In genomic region chr9:90773593-90773992, GRCh38 we compare ENCODE assay signal across 10 cellular contexts. TPM values are rescaled to one million over a fixed set of nuclear protein-coding genes. Genes with fewer than 3 reads are reported as not detected.
DNase-seq lines count a peak whose midpoint lies in the region; ATAC-seq, FAIRE-seq and TF ChIP-seq lines count a peak whose summit lies in the region.
"Had no signal": no experiment of that assay in that cellular context is flagged by ENCODE, and none has a peak within 500 bp of the region (broad histone marks: within the 10 kb centered on the region; RNA-seq: fewer than 3 reads in every experiment).

No MANE protein-coding gene starts in this region.

- H4K20me1 ChIP-seq in GM23248 (ENCODE audit: insufficient read depth): no peaks in the 10 kb centered on the region
- no peaks in the 10 kb centered on the region for H4K20me1 ChIP-seq in HepG2 (ENCODE audit: insufficient read depth, low read length)

- no peak overlapping the region for H3K9ac ChIP-seq in GM23248
- H3K9ac ChIP-seq in HepG2 (ENCODE audit: insufficient read depth, low read depth, low read length): no peak overlapping the region

- H3K4me1 ChIP-seq in GM23248 (ENCODE audit: insufficient read depth): no peaks in the 10 kb centered on the region
- no peaks in the 10 kb centered on the region for H3K4me1 ChIP-seq in HepG2 (ENCODE audit: insufficient read depth, low read length)

- in situ Hi-C loops in GM23248 (cut with MboI): no loop called here
- in situ Hi-C loops in SK-MEL-5 (cut with HindIII; ENCODE audit: low pct_unique_long_range_greater_than_20kb, low sequenced_read_pairs): no loop called here
- in situ Hi-C loops in HepG2 (cut with HindIII; ENCODE audit: extremely low pct_ligation_motif_present, low pct_unique_long_range_greater_than_20kb): loop anchor here (25.0 kb wide), 1 partner anchor 636 kb away; no protein-coding TSS in a partner anchor

- intact Hi-C loops in HepG2 (cut with micrococcal nuclease; ENCODE audit: unreplicated experiment): no loop called here

- no peak for TF ChIP-seq POLR2A in HepG2 (IDR thresholded peaks at IDR 0.05; ENCODE audit: insufficient read depth in 1 of 2, low read depth in 2 of 2, low read length in 2 of 2)

- ATAC-seq in HepG2: peak; percentile 49; the same call in 2 of the 3 replicates
- ATAC-seq in GM21360 (IDR thresholded peaks at IDR 0.05; ENCODE audit: unreplicated experiment): no peak

- POLR2A ChIA-PET in HepG2 (lab: Yijun Ruan, JAX): no interaction called here

- DNase-seq in CD1c-positive myeloid dendritic cell (ENCODE audit: extremely low spot score): peak; percentile 25
- DNase-seq in GM23248: peak; percentile 3
- peak; percentile 36 for DNase-seq in SK-MEL-5 (ENCODE audit: low read depth, low spot score)
- no peak for DNase-seq in HepG2 (ENCODE audit: low spot score)
- no peak for DNase-seq in NCI-H187 (lab: John Stamatoyannopoulos, UW)
- no peak for DNase-seq in SKM-1 (lab: John Stamatoyannopoulos, UW; ENCODE audit: unreplicated experiment)
- DNase-seq in occipital lobe (lab: John Stamatoyannopoulos, UW): no peak
- DNase-seq: activated T-cell treated with anti-CD3 and anti-CD28 coated beads, Interleukin-2, amount 50 U/mL, for 1 hour; NCI-H226 had no signal

- CTCF ChIA-PET in HepG2 (lab: Yijun Ruan, JAX; ENCODE audit: low intra/inter-chr PET ratio, low total read pairs): no interaction called here

- no TSS peak for BruUV-seq in HepG2 (replicated peaks; lab: Mats Ljungman, UMichigan)

- peak; percentile 44 for TF ChIP-seq CTCF in HepG2 (CRISPR knock-in tag; IDR thresholded peaks at IDR 0.05)

- WGBS in GM23248 (ENCODE audit: low coverage in 1 of 2, low lambda C conversion rate in 2 of 2, missing lambda C conversion rate in 2 of 2), 2 experiments: 45 to 88% methylated on average over 1 of the region's 1 CpG
- 0% methylated on average over 1 of the region's 1 CpG for WGBS in HepG2 (ENCODE audit: low lambda C conversion rate)

- H3F3A ChIP-seq in GM23248 (ENCODE audit: insufficient read depth): no peaks in the 10 kb centered on the region

- TF ChIP-seq RAD21 in HepG2 (CRISPR knock-in tag; IDR thresholded peaks at IDR 0.05): no peak

- H3K4me3 ChIP-seq in GM23248 (no peak overlapping the region), HepG2 (replicated peaks in 1 of 3; ENCODE audit: insufficient read depth in 1 of 3, low read depth in 2 of 3, low read length in 3 of 3) (no peak overlapping the region)

- H3K9me3 ChIP-seq in GM23248 (ENCODE audit: low read depth) (no peaks in the 10 kb centered on the region), HepG2 (ENCODE audit: low read length) (peaks cover 10% of the 10 kb centered on the region)

- H3K79me2 ChIP-seq in GM23248 (ENCODE audit: insufficient read depth) (no peaks in the 10 kb centered on the region), HepG2 (ENCODE audit: insufficient read depth, low read length) (no peaks in the 10 kb centered on the region)

- H3K36me3 ChIP-seq in GM23248 (ENCODE audit: low read depth): no peaks in the 10 kb centered on the region
- H3K36me3 ChIP-seq in HepG2 (replicated peaks in 1 of 2; ENCODE audit: control insufficient read depth in 1 of 2, insufficient read depth in 2 of 2, low read length in 2 of 2): no peaks in the 10 kb centered on the region

- H3K4me2 ChIP-seq in GM23248 (ENCODE audit: unreplicated experiment): no peak overlapping the region
- H3K4me2 ChIP-seq in HepG2 (ENCODE audit: low read depth, low read length): no peak overlapping the region

- no peaks in the 10 kb centered on the region for H3K27me3 ChIP-seq in GM23248 (replicated peaks; ENCODE audit: insufficient read depth)
- no peaks in the 10 kb centered on the region; a peak in 1 of 5 replicates for H3K27me3 ChIP-seq in HepG2 (ENCODE audit: control insufficient read depth in 1 of 2, insufficient read depth in 2 of 2, low read length in 2 of 2)

- H3K9me2 ChIP-seq in GM23248 (ENCODE audit: insufficient read depth): no peaks in the 10 kb centered on the region

- FAIRE-seq in HepG2 (lab: Jason Lieb, UNC): no peak

- TF ChIP-seq EP300 in HepG2 (IDR thresholded peaks at IDR 0.05; ENCODE audit: low read depth in 2 of 2, low read length in 2 of 2): no peak
- no peak for TF ChIP-seq EP300 in HepG2 (CRISPR knock-in tag; IDR thresholded peaks at IDR 0.05; ENCODE audit: borderline replicate concordance)

- no peak overlapping the region for H3K27ac ChIP-seq in GM23248
- no peak overlapping the region for H3K27ac ChIP-seq in HepG2 (ENCODE audit: extremely low read length, insufficient read depth, low read length)

- H2AFZ ChIP-seq in GM23248: no peak overlapping the region
- H2AFZ ChIP-seq in HepG2 (ENCODE audit: low read length): no peak overlapping the region

TF ChIP-seq in HepG2, 621 proteins besides CTCF, POLR2A, EP300 and RAD21:
- TF ChIP-seq STAG1 (CRISPR knock-in tag; IDR thresholded peaks at IDR 0.05) (peak; percentile 38), SMAD3 (CRISPR knock-in tag; IDR thresholded peaks at IDR 0.05) (no peak)

RNA-seq across cellular contexts. Expression of gene SYK, which starts 28.0 kb away (rescaled TPM):
- not detected in 2 replicates for total RNA-seq in GM23248 (2014; rRNA removed; shearing (Covaris generic))
- polyA plus RNA-seq in GM23248 (2016; fragmentation: Nextera tagmentation; extraction: Ambion mirVana) (0.18 TPM in 1 of 2 replicates, not detected in the other), HepG2 (2011; rRNA removed) (not detected in 2 replicates)
- total RNA-seq in SK-MEL-5 (2014; rRNA removed; shearing (Covaris generic)): 0.74 and 1.7 TPM in 2 replicates
- 0.13 and 0.27 TPM in 2 replicates for polyA plus RNA-seq in SK-MEL-5 (2015; cell fraction: cytosol; rRNA removed)
- polyA plus RNA-seq in SK-MEL-5 (2015; cell fraction: nucleus; rRNA removed): 0.04 TPM in 1 of 2 replicates, not detected in the other
- total RNA-seq in HepG2 (2016; rRNA removed; fragmentation: Illumina TruSeq; extraction: Trizol) (not detected in 2 replicates), occipital lobe (1.9 TPM)
- not detected in 2 replicates for total RNA-seq in HepG2 (2016; cell fraction: cytosol; rRNA removed; fragmentation: Illumina TruSeq; extraction: Trizol; ENCODE audit: low read depth)
- total RNA-seq in HepG2 (2016; cell fraction: insoluble cytoplasmic fraction; rRNA removed; fragmentation: Illumina TruSeq; extraction: Trizol): not detected in 2 replicates
- not detected in 2 replicates for total RNA-seq in HepG2 (2016; cell fraction: membrane; rRNA removed; fragmentation: Illumina TruSeq; extraction: Trizol)
- total RNA-seq in HepG2 (2016; cell fraction: nucleus; rRNA removed; fragmentation: Illumina TruSeq; extraction: Trizol): not detected in 2 replicates
- polyA plus RNA-seq in HepG2 (2011; cell fraction: cytosol; rRNA removed): not detected in 2 replicates
- polyA plus RNA-seq in HepG2 (2011; cell fraction: nucleus; rRNA removed): not detected in 2 replicates
- polyA plus RNA-seq in HepG2 (2012): not detected in 2 replicates
- polyA plus RNA-seq in HepG2 (2016; cell fraction: cytosol; fragmentation: Illumina TruSeq; extraction: Trizol; ENCODE audit: low read depth): not detected in 2 replicates
- not detected in 2 replicates for polyA plus RNA-seq in HepG2 (2016; cell fraction: insoluble cytoplasmic fraction; fragmentation: Illumina TruSeq; extraction: Trizol; ENCODE audit: low read depth)
- not detected in 2 replicates for polyA plus RNA-seq in HepG2 (2016; cell fraction: membrane; fragmentation: Illumina TruSeq; extraction: Trizol; ENCODE audit: low read depth)
- not detected in 2 replicates for polyA plus RNA-seq in HepG2 (2016; cell fraction: nucleus; fragmentation: Illumina TruSeq; extraction: Trizol; ENCODE audit: insufficient read depth, low read depth)
- 0.02 TPM in 1 of 2 replicates, not detected in the other for polyA minus RNA-seq in HepG2 (2011; rRNA and poly(A)+ RNA removed; ENCODE audit: low replicate concordance)
- not detected in 2 replicates for polyA minus RNA-seq in HepG2 (2011; cell fraction: cytosol; rRNA and poly(A)+ RNA removed)
- not detected in 2 replicates for polyA minus RNA-seq in HepG2 (2011; cell fraction: nucleus; rRNA and poly(A)+ RNA removed)

Comparison
In these comparisons a context has a peak if more than half of its experiments do, and no peak if none do; other contexts are left out.
1. DNase-seq: peak in CD1c-positive myeloid dendritic cell (single experiment), GM23248 (single experiment) and SK-MEL-5 (single experiment); none in HepG2 (single experiment), NCI-H187 (0 of 2), SKM-1 (single experiment) and occipital lobe (single experiment).